15 cellular contexts compared by ENCODE assay signal in genomic region chr14:88934231-88934898, GRCh38.
"Had no signal": no experiment of that assay in that cellular context is flagged by ENCODE, and none has a peak within 500 bp of the region (broad histone marks: within the 10 kb centered on the region; RNA-seq: fewer than 3 reads in every experiment).

No MANE protein-coding gene starts in this region.

- H3K4me3 ChIP-seq: stomach had no signal

- ATAC-seq: activated CD8-positive, alpha-beta memory T cell treated with anti-CD3 and anti-CD28 coated beads, Interleukin-2, amount 10 ng/mL, durations not matched to agents 7 days and 5 days; activated T-cell treated with anti-CD3 and anti-CD28 coated beads, Interleukin-2, amount 50 U/mL, for 4 hours; left cardiac atrium; natural killer cell treated with Interleukin-12 subunit alpha and Interleukin-12 subunit beta and Interleukin-15 and Interleukin-18, amount 100 ng/mL, for 72 hours had no signal

- DNase-seq: activated CD4-positive, alpha-beta T cell treated with anti-CD3 and anti-CD28 coated beads, Interleukin-2, amount 50 U/mL, for 4 hours; activated CD4-positive, CD25-positive, alpha-beta regulatory T cell treated with anti-CD3 and anti-CD28 coated beads, Interleukin-2, amount 50 U/mL, for 72 hours; activated CD8-positive, alpha-beta memory T cell treated with anti-CD3 and anti-CD28 coated beads, Interleukin-2, amount 10 ng/mL, durations not matched to agents 7 days and 5 days; activated gamma-delta T cell; activated naive CD8-positive, alpha-beta T cell treated with anti-CD3 and anti-CD28 coated beads, Interleukin-2, amount 10 ng/mL, durations not matched to agents 7 days and 5 days; activated T-cell treated with anti-CD3 and anti-CD28 coated beads, Interleukin-2, amount 50 U/mL, for 4 hours; aorta; caudate nucleus; effector memory CD4-positive, alpha-beta T cell; hypothalamus; left cardiac atrium; mammary epithelial cell; stimulated activated CD4-positive, alpha-beta T cell treated with anti-CD3 and anti-CD28 coated beads, Interleukin-4, amount 100 ng/mL, for 1 hour; stomach had no signal

- H3K36me3 Mint-ChIP-seq: activated CD8-positive, alpha-beta memory T cell treated with anti-CD3 and anti-CD28 coated beads, Interleukin-2, amount 10 ng/mL, durations not matched to agents 7 days and 5 days; activated naive CD8-positive, alpha-beta T cell treated with anti-CD3 and anti-CD28 coated beads, Interleukin-2, amount 10 ng/mL, durations not matched to agents 7 days and 5 days; natural killer cell treated with Interleukin-12 subunit alpha and Interleukin-12 subunit beta and Interleukin-15 and Interleukin-18, amount 100 ng/mL, for 72 hours had no signal

- H3K36me3 ChIP-seq: stomach had no signal

- H3K27ac Mint-ChIP-seq: activated CD8-positive, alpha-beta memory T cell treated with anti-CD3 and anti-CD28 coated beads, Interleukin-2, amount 10 ng/mL, durations not matched to agents 7 days and 5 days; activated naive CD8-positive, alpha-beta T cell treated with anti-CD3 and anti-CD28 coated beads, Interleukin-2, amount 10 ng/mL, durations not matched to agents 7 days and 5 days; natural killer cell treated with Interleukin-12 subunit alpha and Interleukin-12 subunit beta and Interleukin-15 and Interleukin-18, amount 100 ng/mL, for 72 hours had no signal

- H3K9me3 Mint-ChIP-seq: activated naive CD8-positive, alpha-beta T cell treated with anti-CD3 and anti-CD28 coated beads, Interleukin-2, amount 10 ng/mL, durations not matched to agents 7 days and 5 days; natural killer cell treated with Interleukin-12 subunit alpha and Interleukin-12 subunit beta and Interleukin-15 and Interleukin-18, amount 100 ng/mL, for 72 hours had no signal

- H3K27me3 ChIP-seq: stomach had no signal

- H3K27ac ChIP-seq: stomach had no signal

- H3K4me1 ChIP-seq: stomach had no signal
